Comparison of ENCODE assay signal across 7 cellular contexts in the genomic region with DNA sequence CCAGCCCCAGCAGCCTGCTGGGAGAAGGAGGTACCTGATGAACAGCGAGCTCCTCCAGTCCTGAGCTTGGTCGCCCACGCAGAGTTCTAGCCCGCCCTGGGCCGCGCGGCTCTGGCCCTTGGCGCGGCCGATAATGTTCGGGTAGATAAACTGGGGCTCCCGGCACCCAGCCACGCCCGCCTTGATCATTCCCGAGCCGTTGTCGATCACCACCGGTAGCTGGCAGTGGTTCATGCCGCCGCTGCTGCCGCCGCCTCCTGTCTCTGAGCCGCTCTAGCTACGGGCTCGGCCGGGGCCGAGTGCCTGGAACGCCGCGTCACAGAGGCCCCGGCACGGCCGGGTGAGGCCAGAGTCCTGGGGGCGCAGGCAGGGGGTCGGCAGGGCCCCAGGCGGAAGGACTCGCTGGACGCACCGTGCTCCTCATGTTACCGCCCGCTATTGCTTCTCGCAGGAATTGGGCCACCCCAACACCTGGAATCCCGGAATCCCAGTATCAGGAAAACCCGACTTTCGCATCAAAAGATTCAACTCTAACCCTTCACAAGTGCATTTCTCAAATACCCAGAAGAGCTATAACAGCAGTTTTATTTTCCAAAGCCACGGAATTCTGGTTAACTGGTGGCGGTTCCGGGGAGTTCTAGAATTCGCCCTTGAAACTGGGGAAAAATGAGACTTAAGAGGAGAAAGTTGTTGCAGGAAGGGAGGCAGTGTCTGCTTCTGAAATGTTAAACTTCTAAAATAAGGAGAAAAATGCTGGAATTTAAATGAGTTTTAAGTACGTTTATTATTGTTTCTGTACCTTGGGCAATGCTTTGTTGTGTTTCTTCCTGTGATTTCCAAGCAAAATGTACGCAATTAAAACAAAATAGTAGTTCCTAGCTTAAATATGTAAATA. TPM values are rescaled to one million over a fixed set of nuclear protein-coding genes. Genes with fewer than 3 reads are reported as not detected.
DNase-seq lines count a peak whose midpoint lies in the region; ATAC-seq and TF ChIP-seq lines count a peak whose summit lies in the region.

Gene ACTRT3 (minus strand): TSS at position 275 of the 895 bp plus-strand sequence. CDS start 41 bp downstream, at position 234.

- peaks cover 28% of the 10 kb centered on the region for H3K4me1 Mint-ChIP-seq in activated T-cell treated with anti-CD3 and anti-CD28 coated beads, Interleukin-2, amount 50 U/mL, for 24 hours (ENCODE audit: low read depth)

- peak within 1 kb of the TSS; percentile 84 for H3K4me3 Mint-ChIP-seq in activated T-cell treated with anti-CD3 and anti-CD28 coated beads, Interleukin-2, amount 50 U/mL, for 24 hours

- H3K9me3 Mint-ChIP-seq in activated T-cell treated with anti-CD3 and anti-CD28 coated beads, Interleukin-2, amount 50 U/mL, for 24 hours, result peaks cover 2% of the 10 kb centered on the region

- peaks cover 8% of the 10 kb centered on the region for H3K36me3 ChIP-seq in NT2/D1 (ENCODE audit: insufficient read depth, insufficient read length, low read length)
- peaks cover 0 to 4% (median 0%) of the 10 kb centered on the region in 4 donors for H3K36me3 ChIP-seq in esophagus muscularis mucosa
- H3K36me3 ChIP-seq in mucosa of rectum (ENCODE audit: control insufficient read depth in 2 of 2, insufficient read depth in 2 of 2, low read length in 2 of 2), result no peaks in the 10 kb centered on the region

- H3K27me3 Mint-ChIP-seq in activated T-cell treated with anti-CD3 and anti-CD28 coated beads, Interleukin-2, amount 50 U/mL, for 24 hours, result no peaks in the 10 kb centered on the region

- DNase-seq in NT2/D1 (ENCODE audit: low read depth, low spot score), result peak; percentile 63
- peak; percentile 81 for DNase-seq in activated T-cell treated with anti-CD3 and anti-CD28 coated beads, Interleukin-2, amount 50 U/mL, for 24 hours
- no peak for DNase-seq in esophagus muscularis mucosa (ENCODE audit: extremely low spot score)
- peak; percentile 45 to 60 for DNase-seq in stimulated activated CD8-positive, alpha-beta memory T cell treated with anti-CD3 and anti-CD28 coated beads, Interleukin-7, amount 100 ng/mL, for 48 hours (ENCODE audit: extremely low read depth in 1 of 2, low read depth in 1 of 2)

- intact Hi-C loops in esophagus muscularis mucosa (cut with DNase I), result no loop called here

- peaks cover 33% of the 10 kb centered on the region for H3K36me3 Mint-ChIP-seq in activated T-cell treated with anti-CD3 and anti-CD28 coated beads, Interleukin-2, amount 50 U/mL, for 24 hours (ENCODE audit: low read depth)

- H3K4me3 ChIP-seq in NT2/D1 (ENCODE audit: insufficient read length, low read depth) (peak within 1 kb of the TSS; percentile 36), esophagus muscularis mucosa (peak within 1 kb of the TSS; percentile 70 to 82 (median 75)), mucosa of rectum (ENCODE audit: low read length in 2 of 2) (peak within 1 kb of the TSS; percentile 82 to 89)

- no peak for TF ChIP-seq CTCF in esophagus muscularis mucosa (IDR thresholded peaks at IDR 0.05)

- H3K27ac Mint-ChIP-seq in activated T-cell treated with anti-CD3 and anti-CD28 coated beads, Interleukin-2, amount 50 U/mL, for 24 hours, result peak within 1 kb of the TSS; percentile 81

- ATAC-seq in GM18907 (IDR thresholded peaks at IDR 0.05; ENCODE audit: unreplicated experiment) (peak; percentile 29), HG03135 (IDR thresholded peaks at IDR 0.05; ENCODE audit: unreplicated experiment) (peak; percentile 24)

- H3K4me1 ChIP-seq in NT2/D1 (ENCODE audit: insufficient read depth, insufficient read length) (no peaks in the 10 kb centered on the region), esophagus muscularis mucosa (peaks cover 8 to 16% (median 9%) of the 10 kb centered on the region in 4 donors), mucosa of rectum (ENCODE audit: control insufficient read depth in 2 of 2, insufficient read depth in 2 of 2, low read length in 2 of 2) (peaks cover 4 to 8% of the 10 kb centered on the region in 2 donors)

- H3K9me3 ChIP-seq in NT2/D1 (ENCODE audit: insufficient read depth, low read length) (no peaks in the 10 kb centered on the region), esophagus muscularis mucosa (no peaks in the 10 kb centered on the region), mucosa of rectum (ENCODE audit: control insufficient read depth in 2 of 2, low read length in 2 of 2) (no peaks in the 10 kb centered on the region)

- WGBS in esophagus muscularis mucosa, result 6% methylated on average over 16 of the region's 51 CpGs

- peak within 1 kb of the TSS; percentile 91 to 94 (median 92) for H3K27ac ChIP-seq in esophagus muscularis mucosa (replicated peaks in 1 of 4)
- H3K27ac ChIP-seq in mucosa of rectum (ENCODE audit: low read depth in 2 of 2, low read length in 2 of 2), result peak within 1 kb of the TSS; percentile 79 to 85

- no peak for TF ChIP-seq POLR2A in esophagus muscularis mucosa (IDR thresholded peaks at IDR 0.05; ENCODE audit: low read depth)

- TF ChIP-seq EP300 in esophagus muscularis mucosa (IDR thresholded peaks at IDR 0.05), result no peak

- H3K27me3 ChIP-seq in NT2/D1 (ENCODE audit: insufficient read depth, insufficient read length) (no peaks in the 10 kb centered on the region), esophagus muscularis mucosa (no peaks in the 10 kb centered on the region), mucosa of rectum (ENCODE audit: control insufficient read depth in 2 of 2, insufficient read depth in 2 of 2, low read length in 2 of 2) (no peaks in the 10 kb centered on the region)

- H3K9ac ChIP-seq in NT2/D1 (ENCODE audit: insufficient read length, low read depth) (peak within 1 kb of the TSS; percentile 80), mucosa of rectum (ENCODE audit: low read depth in 1 of 2, low read length in 2 of 2) (peak within 1 kb of the TSS; percentile 77 to 84)

RNA-seq across cellular contexts. Expression of gene ACTRT3, which starts in this region (rescaled TPM):
- total RNA-seq in esophagus muscularis mucosa, result 1 to 10 TPM; 2.7 to 4.5 (median 4.3) TPM
